ENCODE assay signal across 24 cellular contexts in genomic region chr5:107771926-107772325, GRCh38.
"Had no signal": no experiment of that assay in that cellular context is flagged by ENCODE, and none has a peak within 500 bp of the region (broad histone marks: within the 10 kb centered on the region; RNA-seq: fewer than 3 reads in every experiment).

No MANE protein-coding gene starts in this region.

- ATAC-seq: naive thymus-derived CD8-positive, alpha-beta T cell; stimulated activated effector memory CD8-positive, alpha-beta T cell treated with anti-CD3 and anti-CD28 coated beads, Interleukin-12 subunit alpha, Interleukin-12 subunit beta, amount 100 ng/mL, for 72 hours had no signal

- H3K9ac ChIP-seq: parathyroid adenoma had no signal

- DNase-seq: hippocampal formation; islet precursor cell; midbrain; naive thymus-derived CD8-positive, alpha-beta T cell; occipital lobe; right lobe of liver; small intestine; spleen; stimulated activated CD4-positive, alpha-beta T cell treated with anti-CD3 and anti-CD28 coated beads, Interleukin-4, amount 100 ng/mL, for 24 hours; stimulated activated naive CD4-positive, alpha-beta T cell; tibial artery; upper lobe of right lung had no signal

- H3K9me3 ChIP-seq: left ventricle myocardium inferior, neutrophil, right atrium auricular region, right lobe of liver, spleen, suprapubic skin, thoracic aorta, tibial artery, upper lobe of right lung had no signal

- H3K4me3 Mint-ChIP-seq: naive thymus-derived CD8-positive, alpha-beta T cell; nephron; neural crest cell; stimulated activated effector memory CD8-positive, alpha-beta T cell treated with anti-CD3 and anti-CD28 coated beads, Interleukin-12 subunit alpha, Interleukin-12 subunit beta, amount 100 ng/mL, for 72 hours; stimulated activated naive CD8-positive, alpha-beta T cell treated with anti-CD3 and anti-CD28 coated beads, Interleukin-15, Interleukin-2, amounts not matched to agents 100 ng/mL and 50 ng/mL, for 24 hours had no signal

- H3K27ac Mint-ChIP-seq: naive thymus-derived CD8-positive, alpha-beta T cell; nephron; stimulated activated effector memory CD8-positive, alpha-beta T cell treated with anti-CD3 and anti-CD28 coated beads, Interleukin-12 subunit alpha, Interleukin-12 subunit beta, amount 100 ng/mL, for 72 hours; stimulated activated naive CD8-positive, alpha-beta T cell treated with anti-CD3 and anti-CD28 coated beads, Interleukin-15, Interleukin-2, amounts not matched to agents 100 ng/mL and 50 ng/mL, for 24 hours had no signal

- H3K36me3 Mint-ChIP-seq: stimulated activated effector memory CD8-positive, alpha-beta T cell treated with anti-CD3 and anti-CD28 coated beads, Interleukin-12 subunit alpha, Interleukin-12 subunit beta, amount 100 ng/mL, for 72 hours had no signal

- H3K36me3 ChIP-seq: left ventricle myocardium inferior, neutrophil, right atrium auricular region, right lobe of liver, spleen, suprapubic skin, thoracic aorta, tibial artery, upper lobe of right lung had no signal

- H3K79me2 ChIP-seq: parathyroid adenoma had no signal

- H3K27ac ChIP-seq: left ventricle myocardium inferior, neutrophil, parathyroid adenoma, right atrium auricular region, right lobe of liver, spleen, suprapubic skin, thoracic aorta, tibial artery, upper lobe of right lung had no signal

- H3K9me3 Mint-ChIP-seq: naive thymus-derived CD8-positive, alpha-beta T cell; nephron; neural crest cell; stimulated activated effector memory CD8-positive, alpha-beta T cell treated with anti-CD3 and anti-CD28 coated beads, Interleukin-12 subunit alpha, Interleukin-12 subunit beta, amount 100 ng/mL, for 72 hours; stimulated activated naive CD8-positive, alpha-beta T cell treated with anti-CD3 and anti-CD28 coated beads, Interleukin-15, Interleukin-2, amounts not matched to agents 100 ng/mL and 50 ng/mL, for 24 hours had no signal

- H3K4me1 ChIP-seq: parathyroid adenoma, right atrium auricular region, right lobe of liver, spleen, suprapubic skin, tibial artery, upper lobe of right lung had no signal

- H2AFZ ChIP-seq: parathyroid adenoma had no signal

- H3K4me3 ChIP-seq: left ventricle myocardium inferior, lung, right atrium auricular region, right lobe of liver, spleen, suprapubic skin, thoracic aorta, tibial artery, upper lobe of right lung had no signal

- H3K27me3 ChIP-seq: neutrophil, right atrium auricular region, right lobe of liver, spleen, suprapubic skin, tibial artery, upper lobe of right lung had no signal

- FAIRE-seq: urothelium cell line had no signal

- H3K4me1 Mint-ChIP-seq: naive thymus-derived CD8-positive, alpha-beta T cell; stimulated activated effector memory CD8-positive, alpha-beta T cell treated with anti-CD3 and anti-CD28 coated beads, Interleukin-12 subunit alpha, Interleukin-12 subunit beta, amount 100 ng/mL, for 72 hours had no signal
